In the genomic region with DNA sequence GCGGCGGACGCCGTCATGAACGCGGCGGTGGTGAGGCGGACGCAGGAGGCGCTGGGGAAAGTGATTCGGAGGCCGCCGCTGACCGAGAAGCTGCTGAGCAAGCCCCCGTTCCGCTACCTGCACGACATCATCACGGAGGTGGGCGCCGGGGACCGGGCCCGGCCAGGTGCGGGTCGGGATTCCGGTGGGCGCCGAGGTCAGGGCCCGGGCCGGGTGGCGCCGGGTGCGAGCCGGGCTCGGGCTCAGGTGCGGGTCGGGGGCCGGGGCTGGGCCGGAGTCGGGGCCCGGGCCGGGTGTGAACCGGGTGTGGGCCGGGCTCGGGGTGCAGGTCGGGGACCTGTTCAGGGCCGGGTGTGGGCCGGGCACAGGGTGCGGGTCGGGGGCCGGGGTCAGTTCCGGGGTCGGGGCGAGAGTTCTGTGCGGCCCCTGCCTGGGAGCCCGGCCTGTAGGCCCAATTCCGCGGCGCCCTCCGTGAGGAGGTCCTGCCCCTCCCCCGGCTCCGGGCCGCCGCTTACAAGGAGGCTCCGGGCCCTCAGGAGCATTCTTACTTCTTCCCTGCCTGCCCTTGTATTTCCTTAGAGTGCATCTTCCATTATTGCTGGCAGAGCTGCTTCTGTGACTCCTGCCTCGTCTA, we compare ENCODE assay signal across 7 cellular contexts. TPM values are rescaled to one million over a fixed set of nuclear protein-coding genes. Genes with fewer than 3 reads are reported as not detected.
DNase-seq lines count a peak whose midpoint lies in the region; TF ChIP-seq lines count a peak whose summit lies in the region.

No MANE protein-coding gene starts in this region.

- H3K27me3 ChIP-seq in GM23248 (replicated peaks; ENCODE audit: insufficient read depth), result no peaks in the 10 kb centered on the region
- H3K27me3 ChIP-seq in Loucy (ENCODE audit: insufficient read depth, low read length, poor library complexity, severe bottlenecking), result no peaks in the 10 kb centered on the region
- H3K27me3 ChIP-seq in colonic mucosa, result no peaks in the 10 kb centered on the region
- H3K27me3 ChIP-seq in mononuclear cell (ENCODE audit: insufficient read depth, low read length), result peaks cover 3% of the 10 kb centered on the region

- in situ Hi-C loops in GM13977 (cut with MboI; ENCODE audit: low pct_unique_long_range_greater_than_20kb, low sequenced_read_pairs, unreplicated experiment) (no loop called here), GM23248 (cut with MboI) (no loop called here)

- H3K9me3 ChIP-seq in GM23248 (ENCODE audit: low read depth), result no peaks in the 10 kb centered on the region
- no peaks in the 10 kb centered on the region for H3K9me3 ChIP-seq in Loucy (ENCODE audit: insufficient read depth, low read depth, low read length)
- no peaks in the 10 kb centered on the region for H3K9me3 ChIP-seq in colonic mucosa
- H3K9me3 ChIP-seq in mononuclear cell (ENCODE audit: low read depth, low read length), result no peaks in the 10 kb centered on the region

- TF ChIP-seq CTCF in GM13977 (IDR thresholded peaks at IDR 0.05; ENCODE audit: extremely low read depth, insufficient read depth, missing control alignments) (no peak), Loucy (conservative IDR thresholded peaks at IDR 0.05; ENCODE audit: low read length) (no peak), colonic mucosa (IDR thresholded peaks at IDR 0.05) (no peak)

- H3K4me3 ChIP-seq in GM23248, result peak overlapping the region; percentile 75
- peak overlapping the region; percentile 84 for H3K4me3 ChIP-seq in Loucy (ENCODE audit: low read length, poor library complexity, severe bottlenecking)
- H3K4me3 ChIP-seq in colonic mucosa, result peak overlapping the region; percentile 68
- H3K4me3 ChIP-seq in mononuclear cell (ENCODE audit: low read length), result peak overlapping the region; percentile 50

- H3K9ac ChIP-seq in GM23248, result peak overlapping the region; percentile 73
- peak overlapping the region; percentile 44 for H3K9ac ChIP-seq in Loucy (ENCODE audit: low read depth, low read length, poor library complexity, severe bottlenecking)
- peak overlapping the region; percentile 54 to 80 for H3K9ac ChIP-seq in colonic mucosa (ENCODE audit: low read depth in 2 of 2, low read length in 2 of 2)

- H3K4me2 ChIP-seq in GM23248 (ENCODE audit: unreplicated experiment), result peak overlapping the region; percentile 81
- H3K4me2 ChIP-seq in Loucy (ENCODE audit: low read depth, low read length, poor library complexity, severe bottlenecking), result peak overlapping the region; percentile 75

- peaks cover 7% of the 10 kb centered on the region for H3K4me1 ChIP-seq in GM23248 (ENCODE audit: insufficient read depth)
- H3K4me1 ChIP-seq in Loucy (ENCODE audit: insufficient read depth, low read length, poor library complexity, severe bottlenecking), result peaks cover 12% of the 10 kb centered on the region
- H3K4me1 ChIP-seq in colonic mucosa, result peaks cover 9% of the 10 kb centered on the region
- H3K4me1 ChIP-seq in mononuclear cell (ENCODE audit: insufficient read depth, low read length), result peaks cover 15% of the 10 kb centered on the region

- H3K9me2 ChIP-seq in GM23248 (ENCODE audit: insufficient read depth), result no peaks in the 10 kb centered on the region
- no peaks in the 10 kb centered on the region for H3K9me2 ChIP-seq in Loucy (replicated peaks; ENCODE audit: low read depth, low read length)

- peaks cover 38% of the 10 kb centered on the region for H3K79me2 ChIP-seq in GM23248 (ENCODE audit: insufficient read depth)
- no peaks in the 10 kb centered on the region for H3K79me2 ChIP-seq in Loucy (ENCODE audit: insufficient read depth, low read length)

- H2AFZ ChIP-seq in GM23248 (peak overlapping the region; percentile 57), Loucy (ENCODE audit: low read length) (peak overlapping the region; percentile 17; the same call in 1 of the 2 replicates)

- H3F3A ChIP-seq in GM23248 (ENCODE audit: insufficient read depth) (no peaks in the 10 kb centered on the region), Loucy (ENCODE audit: low read depth) (no peaks in the 10 kb centered on the region)

- H3K36me3 ChIP-seq in GM23248 (ENCODE audit: low read depth), result no peaks in the 10 kb centered on the region
- no peaks in the 10 kb centered on the region for H3K36me3 ChIP-seq in Loucy (ENCODE audit: insufficient read depth, low read length)
- H3K36me3 ChIP-seq in colonic mucosa, result no peaks in the 10 kb centered on the region

- H4K20me1 ChIP-seq in GM23248 (ENCODE audit: insufficient read depth), result no peaks in the 10 kb centered on the region
- H4K20me1 ChIP-seq in Loucy (ENCODE audit: insufficient read depth, low read length, poor library complexity, severe bottlenecking), result no peaks in the 10 kb centered on the region

- intact Hi-C loops in colonic mucosa (cut with DNase I), result no loop called here

- WGBS in GM23248 (ENCODE audit: low coverage in 1 of 2, low lambda C conversion rate in 2 of 2, missing lambda C conversion rate in 2 of 2), 2 experiments, result 3 to 4% methylated on average over 26 to 58 of the region's 65 CpGs

- DNase-seq in GM13977 (ENCODE audit: low spot score) (peak; percentile 36), GM23248 (peak; percentile 67), colonic mucosa (no peak), NCI-H2171 treated with DMSO at 0.1 percent for 48 hours (lab: John Stamatoyannopoulos, UW) (no peak), CD1c-positive myeloid dendritic cell (ENCODE audit: extremely low spot score) (no peak)

- no peak overlapping the region for H3K27ac ChIP-seq in GM23248
- H3K27ac ChIP-seq in colonic mucosa, result no peak overlapping the region

RNA-seq across cellular contexts. Expression of gene TRAF3IP1, which starts 0.4 kb away (rescaled TPM):
- 7.2 and 9.5 TPM in 2 replicates for total RNA-seq in GM23248 (2014; rRNA removed; shearing (Covaris generic))
- 10.6 and 11.0 TPM in 2 replicates for polyA plus RNA-seq in GM23248 (2016; fragmentation: Nextera tagmentation; extraction: Ambion mirVana)
- total RNA-seq in colonic mucosa, result 10 to 100 TPM; 16.2 to 18.5 TPM
- total RNA-seq in mononuclear cell, result 3.5 TPM

RNA-seq across cellular contexts. Expression of gene PER2, which starts 32.4 kb away (rescaled TPM):
- total RNA-seq in GM23248 (2014; rRNA removed; shearing (Covaris generic)), result 2.8 and 6.2 TPM in 2 replicates
- 1.6 and 2.3 TPM in 2 replicates for polyA plus RNA-seq in GM23248 (2016; fragmentation: Nextera tagmentation; extraction: Ambion mirVana)
- total RNA-seq in colonic mucosa (10 to 100 TPM; 22.1 to 29.2 TPM), mononuclear cell (18.7 TPM)

Comparison
In these comparisons a context has a peak if more than half of its experiments do, and no peak if none do; other contexts are left out.
1. DNase-seq: peak in GM13977 (single experiment) and GM23248 (single experiment); none in colonic mucosa (single experiment), NCI-H2171 treated with DMSO at 0.1 percent for 48 hours (single experiment) and CD1c-positive myeloid dendritic cell (single experiment).
2. Peak in every context shown above with its lines, with median percentiles within 50 percentile points of each other: H3K4me3 ChIP-seq and H3K9ac ChIP-seq.